Comparison of ENCODE assay signal across 1 cellular context in the genomic region with DNA sequence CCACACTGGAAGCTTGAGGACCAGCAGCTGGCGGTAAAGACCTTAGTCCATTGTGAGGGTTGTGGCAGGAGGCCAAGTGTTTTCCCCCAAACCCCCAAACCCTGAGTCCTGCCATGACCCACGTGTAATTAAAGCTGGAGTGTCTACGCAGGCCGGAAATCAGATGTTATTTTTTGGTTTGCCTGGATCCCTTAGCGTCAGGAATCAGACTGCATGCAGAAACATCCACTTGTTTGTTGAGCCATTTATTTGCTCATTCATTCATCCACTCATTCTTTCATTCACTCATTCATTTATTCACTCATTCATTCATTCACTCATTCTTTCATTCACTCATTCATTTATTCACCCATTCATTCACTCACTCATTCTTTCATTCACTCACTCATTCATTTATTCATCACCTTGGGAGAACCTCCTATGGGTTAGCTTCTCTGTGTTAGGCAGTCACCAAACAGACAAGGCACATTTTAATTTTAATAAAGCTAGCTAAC.
TF ChIP-seq lines count a peak whose summit lies in the region.

No MANE protein-coding gene starts in this region.

TF ChIP-seq in SK-N-SH, 30 proteins besides CTCF, POLR2A, EP300 and RAD21 (continued from another document):
- TF ChIP-seq, protein P1, sequence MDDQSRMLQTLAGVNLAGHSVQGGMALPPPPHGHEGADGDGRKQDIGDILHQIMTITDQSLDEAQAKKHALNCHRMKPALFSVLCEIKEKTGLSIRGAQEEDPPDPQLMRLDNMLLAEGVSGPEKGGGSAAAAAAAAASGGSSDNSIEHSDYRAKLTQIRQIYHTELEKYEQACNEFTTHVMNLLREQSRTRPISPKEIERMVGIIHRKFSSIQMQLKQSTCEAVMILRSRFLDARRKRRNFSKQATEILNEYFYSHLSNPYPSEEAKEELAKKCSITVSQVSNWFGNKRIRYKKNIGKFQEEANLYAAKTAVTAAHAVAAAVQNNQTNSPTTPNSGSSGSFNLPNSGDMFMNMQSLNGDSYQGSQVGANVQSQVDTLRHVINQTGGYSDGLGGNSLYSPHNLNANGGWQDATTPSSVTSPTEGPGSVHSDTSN (IDR thresholded peaks at IDR 0.05), result no peak
- TF ChIP-seq EZH2phosphoT487 (IDR thresholded peaks at IDR 0.05; ENCODE audit: borderline replicate concordance, low read depth) (no peak), SIN3A (IDR thresholded peaks at IDR 0.05; ENCODE audit: borderline replicate concordance, low read depth, low read length) (no peak), FOXJ3 (CRISPR knock-in tag; IDR thresholded peaks at IDR 0.05) (no peak), TCF12 (IDR thresholded peaks at IDR 0.05) (no peak), TEAD4 (IDR thresholded peaks at IDR 0.05; ENCODE audit: borderline replicate concordance, insufficient read depth) (no peak), GABPA (IDR thresholded peaks at IDR 0.05; ENCODE audit: low read depth) (no peak), GATA2 (CRISPR knock-in tag; IDR thresholded peaks at IDR 0.05) (no peak), USF1 (IDR thresholded peaks at IDR 0.05; ENCODE audit: borderline replicate concordance, low read depth) (no peak)
TF ChIP-seq in SK-N-SH: peak in this region for 0.
